In genomic region chr22:17435375-17435774, GRCh38 we compare ENCODE assay signal across 23 cellular contexts.
DNase-seq lines count a peak whose midpoint lies in the region; ATAC-seq, FAIRE-seq and TF ChIP-seq lines count a peak whose summit lies in the region.
"Had no signal": no experiment of that assay in that cellular context is flagged by ENCODE, and none has a peak within 500 bp of the region (broad histone marks: within the 10 kb centered on the region; RNA-seq: fewer than 3 reads in every experiment).

No MANE protein-coding gene starts in this region.

- H3K9me3 Mint-ChIP-seq in WTC11 = no peaks in the 10 kb centered on the region
- H3K9me3 Mint-ChIP-seq: CD8-positive, alpha-beta memory T cell had no signal

- POLR2A ChIA-PET in WTC11 (lab: Charles Lee) = interaction anchor here (0.6 kb wide), 3 partner anchors 18 to 320 kb away, joined by 3 to 8 read pairs (median 4); no protein-coding TSS in a partner anchor

- DNase-seq in WTC11 (ENCODE audit: low spot score) (no peak), mesendoderm (no peak), trophoblast cell (no peak), NCI-H2227 treated with DMSO at 0.1 percent for 48 hours (lab: John Stamatoyannopoulos, UW) (no peak), H54 (ENCODE audit: insufficient read length, low spot score) (no peak)
- DNase-seq: ACHN; Calu3; CD8-positive, alpha-beta memory T cell; DMS153; KG1; NCI-H1092 treated with DMSO at 0.1 percent for 48 hours; NCI-H146; NCI-H2029; NCI-H345; NCI-H524; NCI-H774; NK-92 treated with Interleukin-12 subunit alpha and Interleukin-12 subunit beta, amount 100 ng/mL, for 24 hours; SIG-M5 had no signal

- no peak overlapping the region for H2BK5ac ChIP-seq in mesendoderm (ENCODE audit: low read length)
- H2BK5ac ChIP-seq in trophoblast cell (ENCODE audit: low read depth, low read length, poor library complexity) = no peak overlapping the region

- H3K4me2 ChIP-seq in mesendoderm (ENCODE audit: low read length) = no peak overlapping the region
- H3K4me2 ChIP-seq in trophoblast cell (ENCODE audit: low read length) = no peak overlapping the region

- ATAC-seq in WTC11 (no peak), HG02642 (IDR thresholded peaks at IDR 0.05; ENCODE audit: poor library complexity, unreplicated experiment) (no peak), HG03378 (IDR thresholded peaks at IDR 0.05; ENCODE audit: unreplicated experiment) (no peak)
- ATAC-seq: Panc1, SK-N-SH treated with all-trans-retinoic acid at 6 μM for 48 hours had no signal

- no peak overlapping the region for H4K91ac ChIP-seq in trophoblast cell (ENCODE audit: low read depth, low read length)

- no peak overlapping the region; the same call in 1 of the 2 replicates for H3K4me3 Mint-ChIP-seq in WTC11
- H3K4me3 Mint-ChIP-seq: CD8-positive, alpha-beta memory T cell had no signal

- H3K27me3 ChIP-seq in mesendoderm (ENCODE audit: insufficient read depth, low read length, poor library complexity) (no peaks in the 10 kb centered on the region), trophoblast cell (ENCODE audit: insufficient read depth, low read length) (no peaks in the 10 kb centered on the region)

- H3K9ac ChIP-seq in mesendoderm (ENCODE audit: low read length) (no peak overlapping the region), trophoblast cell (ENCODE audit: low read length) (no peak overlapping the region)

- no peak overlapping the region for H3K27ac ChIP-seq in mesendoderm (ENCODE audit: low read depth, low read length)
- H3K27ac ChIP-seq in trophoblast cell (ENCODE audit: low read depth, low read length) = peak overlapping the region; percentile 48

- H3K79me2 ChIP-seq in mesendoderm (ENCODE audit: control insufficient read depth, insufficient read depth, low read length) (peaks cover 53% of the 10 kb centered on the region), trophoblast cell (ENCODE audit: control insufficient read depth, insufficient read depth, low read length, poor library complexity) (no peaks in the 10 kb centered on the region)

- H4K5ac ChIP-seq in mesendoderm (ENCODE audit: low read length) = no peak overlapping the region

- H3K18ac ChIP-seq in mesendoderm (ENCODE audit: low read length) (no peak overlapping the region), trophoblast cell (ENCODE audit: low read length) (no peak overlapping the region)

- WGBS in mesendoderm (ENCODE audit: extremely low coverage, insufficient coverage, low lambda C conversion rate) = no CpG with 5 or more reads among the region's 3 CpGs
- no CpG with 5 or more reads among the region's 3 CpGs for WGBS in trophoblast cell (ENCODE audit: extremely low coverage, insufficient coverage, insufficient read length)

- TF ChIP-seq CTCF in WTC11 (IDR thresholded peaks at IDR 0.05) = no peak

- no peak overlapping the region for H3K14ac ChIP-seq in trophoblast cell (ENCODE audit: low read length)

- CTCF ChIA-PET in WTC11 (lab: Charles Lee) = interaction anchor here (1.2 to 1.3 kb wide), 2 partner anchors 17 to 264 kb away, joined by 4 to 10 read pairs; no protein-coding TSS in a partner anchor

- no peak overlapping the region for H2BK15ac ChIP-seq in mesendoderm (replicated peaks; ENCODE audit: low read depth)

- no peak for TF ChIP-seq POLR2A in H54 (IDR thresholded peaks at IDR 0.05; ENCODE audit: low read depth, low read length)

- peaks cover 83% of the 10 kb centered on the region for H3K4me1 Mint-ChIP-seq in WTC11
- H3K4me1 Mint-ChIP-seq: CD8-positive, alpha-beta memory T cell had no signal

- peak overlapping the region; percentile 16 for H3K4ac ChIP-seq in mesendoderm (ENCODE audit: low read depth, low read length)
- no peak overlapping the region for H3K4ac ChIP-seq in trophoblast cell (ENCODE audit: low read depth, low read length)

- H3K56ac ChIP-seq in mesendoderm (ENCODE audit: low read length) = no peak overlapping the region

- H3K4me1 ChIP-seq in mesendoderm (ENCODE audit: control insufficient read depth, low read depth, low read length) (peaks cover 14% of the 10 kb centered on the region), trophoblast cell (ENCODE audit: control insufficient read depth in 1 of 2, insufficient read depth in 2 of 2, low read length in 2 of 2) (peaks cover 3 to 21% of the 10 kb centered on the region in 2 experiments)

- H2BK12ac ChIP-seq in trophoblast cell (ENCODE audit: low read length) = no peak overlapping the region

- no peaks in the 10 kb centered on the region for H3K36me3 Mint-ChIP-seq in WTC11
- H3K36me3 Mint-ChIP-seq: CD8-positive, alpha-beta memory T cell had no signal

- no peaks in the 10 kb centered on the region for H3K27me3 Mint-ChIP-seq in WTC11 (ENCODE audit: low read depth)

- no peaks in the 10 kb centered on the region for H3K36me3 ChIP-seq in mesendoderm (ENCODE audit: control insufficient read depth, insufficient read depth, low read length)
- H3K36me3 ChIP-seq in trophoblast cell (ENCODE audit: control insufficient read depth in 1 of 2, insufficient read depth in 2 of 2, low read length in 2 of 2) = no peaks in the 10 kb centered on the region

- H3K27ac Mint-ChIP-seq in WTC11 = peak overlapping the region; percentile 54; the same call in 1 of the 2 replicates
- H3K27ac Mint-ChIP-seq: CD8-positive, alpha-beta memory T cell had no signal

- H3K23ac ChIP-seq in mesendoderm (ENCODE audit: low read length) = no peak overlapping the region
- no peak overlapping the region for H3K23ac ChIP-seq in trophoblast cell (ENCODE audit: low read length)

- H2AK5ac ChIP-seq in mesendoderm (ENCODE audit: low read length) (no peak overlapping the region), trophoblast cell (ENCODE audit: low read length) (no peak overlapping the region)

- no peak overlapping the region for H4K12ac ChIP-seq in trophoblast cell (ENCODE audit: low read depth, low read length)

- H3K79me1 ChIP-seq in mesendoderm (ENCODE audit: low read length) (peaks cover 11% of the 10 kb centered on the region), trophoblast cell (ENCODE audit: low read length) (no peaks in the 10 kb centered on the region)

- FAIRE-seq in H54 (lab: Jason Lieb, UNC) = no peak
- FAIRE-seq: G401.6 had no signal

- H3K9me3 ChIP-seq in trophoblast cell (ENCODE audit: insufficient read depth, low read depth, low read length) = no peaks in the 10 kb centered on the region

- H2AFZ ChIP-seq in trophoblast cell (ENCODE audit: insufficient read depth, low read length, poor library complexity) = no peak overlapping the region

- H4K8ac ChIP-seq in mesendoderm (ENCODE audit: low read depth, low read length) (no peak overlapping the region), trophoblast cell (ENCODE audit: low read depth, low read length) (no peak overlapping the region)

- no peak overlapping the region for H2BK120ac ChIP-seq in mesendoderm (ENCODE audit: low read depth, low read length)
- H2BK120ac ChIP-seq in trophoblast cell (ENCODE audit: insufficient read depth, low read length, poor library complexity) = no peak overlapping the region

- no peak overlapping the region for H3K4me3 ChIP-seq in mesendoderm (ENCODE audit: low read length)
- no peak overlapping the region for H3K4me3 ChIP-seq in trophoblast cell (ENCODE audit: low read depth, low read length)

TF ChIP-seq in WTC11, 78 proteins besides CTCF, POLR2A, EP300 and RAD21:
- no peak for TF ChIP-seq JUN (CRISPR knock-in tag; IDR thresholded peaks at IDR 0.05)
